Comparison of ENCODE assay signal across 1 cellular context in the genomic region with DNA sequence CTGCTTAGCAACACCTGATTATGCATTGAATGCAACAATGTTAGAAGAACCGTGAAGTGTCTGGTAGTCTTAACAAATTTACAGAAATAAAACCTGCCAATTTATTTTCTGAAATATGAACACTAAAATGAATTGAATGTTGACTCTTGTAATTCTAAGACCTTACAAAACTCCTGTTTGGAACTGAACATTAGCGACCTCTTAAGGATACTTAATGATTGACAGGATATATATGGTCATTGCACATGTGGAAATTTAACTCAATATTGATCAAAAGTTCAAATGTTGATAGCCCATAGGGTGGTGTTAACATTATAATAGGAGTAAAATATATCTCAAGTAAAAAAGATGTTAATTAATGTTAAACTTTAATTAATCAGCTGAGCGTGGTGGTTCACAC.
TF ChIP-seq lines count a peak whose summit lies in the region.

No MANE protein-coding gene starts in this region.

TF ChIP-seq in GM12878, 131 proteins besides CTCF, POLR2A, EP300 and RAD21 (continued from another document):
- no peak for TF ChIP-seq SMAD5 (IDR thresholded peaks at IDR 0.05; ENCODE audit: low read depth)
- TF ChIP-seq ATF7 (IDR thresholded peaks at IDR 0.05; ENCODE audit: low read depth): no peak
- TF ChIP-seq, protein P1, sequence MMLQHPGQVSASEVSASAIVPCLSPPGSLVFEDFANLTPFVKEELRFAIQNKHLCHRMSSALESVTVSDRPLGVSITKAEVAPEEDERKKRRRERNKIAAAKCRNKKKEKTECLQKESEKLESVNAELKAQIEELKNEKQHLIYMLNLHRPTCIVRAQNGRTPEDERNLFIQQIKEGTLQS (IDR thresholded peaks at IDR 0.05; ENCODE audit: borderline replicate concordance, extremely low read depth, low read depth, low read length): no peak
- TF ChIP-seq, protein P2, sequence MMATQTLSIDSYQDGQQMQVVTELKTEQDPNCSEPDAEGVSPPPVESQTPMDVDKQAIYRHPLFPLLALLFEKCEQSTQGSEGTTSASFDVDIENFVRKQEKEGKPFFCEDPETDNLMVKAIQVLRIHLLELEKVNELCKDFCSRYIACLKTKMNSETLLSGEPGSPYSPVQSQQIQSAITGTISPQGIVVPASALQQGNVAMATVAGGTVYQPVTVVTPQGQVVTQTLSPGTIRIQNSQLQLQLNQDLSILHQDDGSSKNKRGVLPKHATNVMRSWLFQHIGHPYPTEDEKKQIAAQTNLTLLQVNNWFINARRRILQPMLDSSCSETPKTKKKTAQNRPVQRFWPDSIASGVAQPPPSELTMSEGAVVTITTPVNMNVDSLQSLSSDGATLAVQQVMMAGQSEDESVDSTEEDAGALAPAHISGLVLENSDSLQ (IDR thresholded peaks at IDR 0.05): peak; percentile 43; the same call in 1 of the 2 replicates
- TF ChIP-seq, protein P3, sequence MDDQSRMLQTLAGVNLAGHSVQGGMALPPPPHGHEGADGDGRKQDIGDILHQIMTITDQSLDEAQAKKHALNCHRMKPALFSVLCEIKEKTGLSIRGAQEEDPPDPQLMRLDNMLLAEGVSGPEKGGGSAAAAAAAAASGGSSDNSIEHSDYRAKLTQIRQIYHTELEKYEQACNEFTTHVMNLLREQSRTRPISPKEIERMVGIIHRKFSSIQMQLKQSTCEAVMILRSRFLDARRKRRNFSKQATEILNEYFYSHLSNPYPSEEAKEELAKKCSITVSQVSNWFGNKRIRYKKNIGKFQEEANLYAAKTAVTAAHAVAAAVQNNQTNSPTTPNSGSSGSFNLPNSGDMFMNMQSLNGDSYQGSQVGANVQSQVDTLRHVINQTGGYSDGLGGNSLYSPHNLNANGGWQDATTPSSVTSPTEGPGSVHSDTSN (IDR thresholded peaks at IDR 0.05; ENCODE audit: insufficient replicate concordance, low read depth, low read length): no peak
- no peak for TF ChIP-seq SUPT20H (IDR thresholded peaks at IDR 0.05; ENCODE audit: borderline replicate concordance, control insufficient read depth, low read depth, low read length)
- no peak for TF ChIP-seq SIN3A (IDR thresholded peaks at IDR 0.05; ENCODE audit: low read depth, low read length)
TF ChIP-seq in GM12878: peak in this region for 1.
